Comparison of ENCODE assay signal across 19 cellular contexts in the genomic region with DNA sequence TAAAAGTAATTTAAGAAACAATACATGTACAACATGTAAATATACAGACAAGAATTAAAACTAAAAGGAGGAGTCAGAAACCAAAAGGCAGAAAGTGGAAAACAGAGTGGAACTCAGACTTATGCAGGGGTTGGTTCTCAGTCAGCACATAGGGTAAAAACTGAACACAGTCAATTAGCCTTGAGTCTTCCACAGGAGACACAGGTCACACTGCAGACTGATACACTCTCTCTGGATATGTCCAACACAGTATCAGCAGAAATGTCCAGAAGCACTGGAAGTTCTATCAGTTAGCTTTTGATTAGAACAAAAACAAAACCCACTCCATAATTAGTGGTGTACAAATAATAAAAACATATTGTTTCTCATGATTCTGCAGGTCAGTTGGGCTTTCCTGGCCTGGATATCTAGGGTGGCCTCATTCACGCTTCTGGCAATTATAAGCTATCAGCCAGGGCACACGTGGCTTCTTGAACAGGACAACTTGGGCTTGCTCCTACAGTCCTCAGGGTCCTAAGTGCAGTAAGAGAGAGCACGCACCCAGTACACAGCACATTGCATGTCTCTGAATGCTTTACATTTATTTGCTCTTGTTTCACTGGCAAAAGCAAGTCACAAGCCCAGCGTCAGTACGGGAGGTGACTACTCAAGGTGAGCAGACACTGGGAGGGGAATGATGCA. TPM values are rescaled to one million over a fixed set of nuclear protein-coding genes. Genes with fewer than 3 reads are reported as not detected.
DNase-seq lines count a peak whose midpoint lies in the region; ATAC-seq, FAIRE-seq and TF ChIP-seq lines count a peak whose summit lies in the region.
"Had no signal": no experiment of that assay in that cellular context is flagged by ENCODE, and none has a peak within 500 bp of the region (broad histone marks: within the 10 kb centered on the region; RNA-seq: fewer than 3 reads in every experiment).

No MANE protein-coding gene starts in this region.

- peak; percentile 48 for FAIRE-seq in K562 (lab: Jason Lieb, UNC)
- FAIRE-seq: kidney, RCC 7860 had no signal

- TF ChIP-seq EP300 in K562 (IDR thresholded peaks at IDR 0.05; ENCODE audit: low read length) = no peak

- H3K4me3 Mint-ChIP-seq in Caco-2 (ENCODE audit: unreplicated experiment) = no peak overlapping the region
- H3K4me3 Mint-ChIP-seq: activated CD4-positive, alpha-beta memory T cell treated with anti-CD3 and anti-CD28 coated beads, Interleukin-2, amount 10 ng/mL, durations not matched to agents 7 days and 5 days; activated T-helper 1 cell treated with anti-CD3 and anti-CD28 coated beads, Interleukin-12 subunit alpha, Interleukin-12 subunit beta, Interleukin-2, Interleukin-4 antibody, amounts not matched to agents 30 ng/mL and 10 ng/mL and 1 ng/mL, durations not matched to agents 14 hours and 24 hours and 36 hours had no signal

- no peak for TF ChIP-seq RAD21 in K562 (CRISPR knock-in tag; conservative IDR thresholded peaks at IDR 0.05 in 1 of 2, IDR thresholded peaks at IDR 0.05 in 1 of 2)

- H3K4me1 Mint-ChIP-seq in Caco-2 (ENCODE audit: low read depth, unreplicated experiment) = no peaks in the 10 kb centered on the region
- H3K4me1 Mint-ChIP-seq: activated CD4-positive, alpha-beta memory T cell treated with anti-CD3 and anti-CD28 coated beads, Interleukin-2, amount 10 ng/mL, durations not matched to agents 7 days and 5 days had no signal

- no peaks in the 10 kb centered on the region for H3K9me1 ChIP-seq in K562 (ENCODE audit: control insufficient read depth, insufficient read depth, low read length)

- no peak overlapping the region; the same call in 1 of the 2 replicates for H3K4me2 ChIP-seq in K562 (ENCODE audit: insufficient read depth, low read length)

- in situ Hi-C loops in K562 (cut with MboI) = no loop called here

- no peaks in the 10 kb centered on the region for H4K20me1 ChIP-seq in K562 (replicated peaks; ENCODE audit: control insufficient read depth, insufficient read depth, low read length)

- peaks cover 8% of the 10 kb centered on the region for H3K9me3 Mint-ChIP-seq in Caco-2 (ENCODE audit: unreplicated experiment)
- H3K9me3 Mint-ChIP-seq: activated CD4-positive, alpha-beta memory T cell treated with anti-CD3 and anti-CD28 coated beads, Interleukin-2, amount 10 ng/mL, durations not matched to agents 7 days and 5 days; activated T-helper 1 cell treated with anti-CD3 and anti-CD28 coated beads, Interleukin-12 subunit alpha, Interleukin-12 subunit beta, Interleukin-2, Interleukin-4 antibody, amounts not matched to agents 30 ng/mL and 10 ng/mL and 1 ng/mL, durations not matched to agents 14 hours and 24 hours and 36 hours had no signal

- WGBS in K562 (ENCODE audit: insufficient coverage, low coverage, missing lambda C conversion rate) = 38% methylated on average over 5 of the region's 5 CpGs

- TF ChIP-seq POLR2A in K562 (conservative IDR thresholded peaks at IDR 0.05) = no peak

- peak overlapping the region in 1 of 2 experiments; percentile 3; a peak in 1 of 4 replicates for H3K9ac ChIP-seq in K562 (ENCODE audit: insufficient read depth in 1 of 2, low read depth in 2 of 2, low read length in 2 of 2)

- no peak overlapping the region for H2AFZ ChIP-seq in K562 (ENCODE audit: low read depth, low read length)

- DNase-seq in K562 (ENCODE audit: extremely low read depth in 1 of 4, low spot score in 3 of 4) (no peak), Caco-2 (no peak), foreskin melanocyte (no peak), GM19240 (ENCODE audit: insufficient read length, low spot score) (no peak)
- DNase-seq: activated CD4-positive, alpha-beta memory T cell treated with anti-CD3 and anti-CD28 coated beads, Interleukin-2, amount 10 ng/mL, durations not matched to agents 7 days and 5 days; caudate nucleus; DMS 273 treated with DMSO at 0.1 percent for 48 hours; effector CD4-positive, alpha-beta T cell; kidney; midbrain; NCI-H748 treated with DMSO at 0.1 percent for 48 hours; SW 1271 had no signal

- no peaks in the 10 kb centered on the region for H3K36me3 Mint-ChIP-seq in Caco-2 (ENCODE audit: insufficient read depth, unreplicated experiment)

- H3K36me3 ChIP-seq in K562 (ENCODE audit: control insufficient read depth, insufficient read depth, low read length) (peaks cover 7% of the 10 kb centered on the region; the same call in 1 of the 3 replicates), Caco-2 (ENCODE audit: control insufficient read depth, insufficient read depth, low read length) (no peaks in the 10 kb centered on the region)
- H3K36me3 ChIP-seq: neutrophil had no signal

- TF ChIP-seq CTCF in K562 (IDR thresholded peaks at IDR 0.05 in 2 of 3, conservative IDR thresholded peaks at IDR 0.05 in 1 of 3; ENCODE audit: insufficient read depth in 2 of 3, low read depth in 1 of 3, low read length in 3 of 3) (no peak), Caco-2 (IDR thresholded peaks at IDR 0.05; ENCODE audit: insufficient read depth in 1 of 2, low read depth in 1 of 2, low read length in 1 of 2, severe bottlenecking in 1 of 2, unreplicated experiment in 1 of 2) (no peak)

- no peak overlapping the region for H3K27ac Mint-ChIP-seq in Caco-2 (ENCODE audit: unreplicated experiment)
- H3K27ac Mint-ChIP-seq: activated CD4-positive, alpha-beta memory T cell treated with anti-CD3 and anti-CD28 coated beads, Interleukin-2, amount 10 ng/mL, durations not matched to agents 7 days and 5 days; activated T-helper 1 cell treated with anti-CD3 and anti-CD28 coated beads, Interleukin-12 subunit alpha, Interleukin-12 subunit beta, Interleukin-2, Interleukin-4 antibody, amounts not matched to agents 30 ng/mL and 10 ng/mL and 1 ng/mL, durations not matched to agents 14 hours and 24 hours and 36 hours had no signal

- peak overlapping the region; percentile 40; the same call in 2 of the 3 replicates for H3K27ac ChIP-seq in K562 (ENCODE audit: extremely low read depth, low read depth, low read length)
- H3K27ac ChIP-seq: neutrophil had no signal

- CTCF ChIA-PET in K562 (lab: Yijun Ruan, JAX; ENCODE audit: low intra/inter-chr PET ratio) (no interaction called here), Caco-2 (lab: Charles Lee) (no interaction called here)

- H3K79me2 ChIP-seq in K562 (ENCODE audit: control insufficient read depth, insufficient read depth, low read length) = peaks cover 97% of the 10 kb centered on the region

- H3K27me3 Mint-ChIP-seq in Caco-2 (ENCODE audit: insufficient read depth, unreplicated experiment) = no peaks in the 10 kb centered on the region
- H3K27me3 Mint-ChIP-seq: activated CD4-positive, alpha-beta memory T cell treated with anti-CD3 and anti-CD28 coated beads, Interleukin-2, amount 10 ng/mL, durations not matched to agents 7 days and 5 days had no signal

- ATAC-seq in GM18511 (IDR thresholded peaks at IDR 0.05; ENCODE audit: unreplicated experiment) (peak; percentile 54), GM21360 (IDR thresholded peaks at IDR 0.05; ENCODE audit: unreplicated experiment) (peak; percentile 43), HG02884 (IDR thresholded peaks at IDR 0.05; ENCODE audit: unreplicated experiment) (peak; percentile 45), K562 (peak; percentile 68), HG03196 (IDR thresholded peaks at IDR 0.05; ENCODE audit: unreplicated experiment) (no peak)

- H3K4me1 ChIP-seq in K562 (replicated peaks in 1 of 2; ENCODE audit: control insufficient read depth in 2 of 2, insufficient read depth in 2 of 2, low read length in 2 of 2) (peaks cover 4 to 48% of the 10 kb centered on the region in 2 experiments), Caco-2 (no peaks in the 10 kb centered on the region)

- BruUV-seq in K562 (replicated peaks; lab: Mats Ljungman, UMichigan) (no TSS peak), Caco-2 (replicated peaks; lab: Mats Ljungman, UMichigan) (no TSS peak)

- POLR2A ChIA-PET in K562 (lab: Yijun Ruan, JAX) = interaction anchor here (1.2 kb wide), 1 partner anchor 14 kb away, joined by 4 read pairs; no protein-coding TSS in a partner anchor
- POLR2A ChIA-PET in Caco-2 (lab: Charles Lee) = no interaction called here

- H3K4me3 ChIP-seq in K562 (no peak overlapping the region), Caco-2 (ENCODE audit: low read depth, low read length) (no peak overlapping the region)

- intact Hi-C loops in K562 (cut with micrococcal nuclease) (no loop called here), Caco-2 (cut with micrococcal nuclease; ENCODE audit: unreplicated experiment) (no loop called here)

- H3K27me3 ChIP-seq in K562 (ENCODE audit: control insufficient read depth in 2 of 2, insufficient read depth in 2 of 2, low read length in 2 of 2) = no peaks in the 10 kb centered on the region
- no peaks in the 10 kb centered on the region for H3K27me3 ChIP-seq in Caco-2 (replicated peaks; ENCODE audit: control insufficient read depth, insufficient read depth, low read length)
- H3K27me3 ChIP-seq: neutrophil had no signal

- peaks cover 6% of the 10 kb centered on the region; the same call in 1 of the 2 replicates for H3K9me3 ChIP-seq in K562 (replicated peaks; ENCODE audit: control insufficient read depth, insufficient read depth, low read depth, low read length)
- H3K9me3 ChIP-seq in Caco-2 = no peaks in the 10 kb centered on the region
- H3K9me3 ChIP-seq: neutrophil had no signal

TF ChIP-seq in K562, 482 proteins besides CTCF, POLR2A, EP300 and RAD21 (continues in another document):
- TF ChIP-seq SMARCB1 (IDR thresholded peaks at IDR 0.05; ENCODE audit: insufficient read length, low read depth) (peak; percentile 72), COPS2 (conservative IDR thresholded peaks at IDR 0.05) (no peak)

RNA-seq across cellular contexts. Expression of gene TEC, which starts 21.6 kb away (rescaled TPM):
- total RNA-seq in K562 (2011; cell fraction: chromatin; rRNA removed; ENCODE audit: low replicate concordance) = 12.7 and 33.0 TPM in 2 replicates
- total RNA-seq in K562 (2011; cell fraction: nucleolus; rRNA removed) = 6.3 and 7.9 TPM in 2 replicates
- total RNA-seq in K562 (2011; cell fraction: nucleoplasm; rRNA removed) = 11.6 and 13.3 TPM in 2 replicates
- total RNA-seq in K562 (2014; rRNA removed) (9.6 and 14.7 TPM in 2 replicates), K562 (2014; rRNA removed; fragmentation: Illumina TruSeq; extraction: Trizol) (10.2 and 11.4 TPM in 2 replicates), K562 (2015; rRNA removed; fragmentation: Illumina TruSeq; extraction: Trizol) (12.5 and 13.0 TPM in 2 replicates), K562 (2021) (6.8 and 8.0 TPM in 2 replicates), Caco-2 (2022) (2.0 and 2.2 TPM in 2 replicates)
- polyA plus RNA-seq in K562 (2011; rRNA removed) (8.0 and 9.8 TPM in 2 replicates), K562 (2014; fragmentation: Illumina TruSeq; extraction: Trizol) (7.4 and 8.8 TPM in 2 replicates), K562 (2014; fragmentation: Nextera tagmentation; extraction: Ambion mirVana) (1 to 10 TPM; 5.3 to 8.2 TPM), K562 (2014; rRNA removed) (6.8 and 10.6 TPM in 2 replicates)
- 1.8 and 5.7 TPM in 2 replicates for polyA plus RNA-seq in K562 (2011; cell fraction: cytosol; rRNA removed)
- 10.2 and 21.9 TPM in 2 replicates for polyA plus RNA-seq in K562 (2011; cell fraction: nucleus; rRNA removed)
- polyA plus RNA-seq in K562 (2012) = 7.2 and 7.8 TPM in 2 replicates
- polyA minus RNA-seq in K562 (2011; rRNA and poly(A)+ RNA removed) = 15.1 and 25.1 TPM in 2 replicates
- polyA minus RNA-seq in K562 (2011; cell fraction: cytosol; rRNA and poly(A)+ RNA removed) = 4.4 and 5.4 TPM in 2 replicates
- polyA minus RNA-seq in K562 (2011; cell fraction: nucleus; rRNA and poly(A)+ RNA removed) = 11.6 and 30.9 TPM in 2 replicates
